ENCODE assay signal across 10 cellular contexts in genomic region chr3:149831321-149831720, GRCh38. TPM values are rescaled to one million over a fixed set of nuclear protein-coding genes. Genes with fewer than 3 reads are reported as not detected.
"Had no signal": no experiment of that assay in that cellular context is flagged by ENCODE, and none has a peak within 500 bp of the region (broad histone marks: within the 10 kb centered on the region; RNA-seq: fewer than 3 reads in every experiment).

No MANE protein-coding gene starts in this region.

- H3K27ac ChIP-seq: KMS-11 had no signal

- H3K9ac ChIP-seq: KMS-11 had no signal

- DNase-seq: H9, HCEC 1CT, KBM-7 had no signal

- H2AFZ ChIP-seq: GM23338 had no signal

- H3K4me3 ChIP-seq: GM23338 had no signal

- FAIRE-seq: H54, HTR-8/SVneo had no signal

- H3K4me2 ChIP-seq: GM23338, KMS-11 had no signal

- ATAC-seq: GM23338 had no signal

RNA-seq across cellular contexts. Expression of gene ANKUB1, which starts 39.0 kb away (rescaled TPM):
- total RNA-seq: GM23338, H1, H9, HT-29 had no signal
- polyA plus RNA-seq: GM23338, H1, IgD-negative memory B cell had no signal
